ENCODE assay signal across 1 cellular context in genomic region chr2:166388488-166389070, GRCh38.
TF ChIP-seq lines count a peak whose summit lies in the region.

No MANE protein-coding gene starts in this region.

TF ChIP-seq in K562, 482 proteins besides CTCF, POLR2A, EP300 and RAD21 (continued from another document):
- no peak for TF ChIP-seq HMG20A (CRISPR knock-in tag; conservative IDR thresholded peaks at IDR 0.05)
- TF ChIP-seq NR3C1 (CRISPR knock-in tag; IDR thresholded peaks at IDR 0.05), result no peak
- TF ChIP-seq MAFK (IDR thresholded peaks at IDR 0.05; ENCODE audit: low read length), result peak; percentile 81
- no peak for TF ChIP-seq EGR1 (conservative IDR thresholded peaks at IDR 0.05)
- TF ChIP-seq PCBP1 (IDR thresholded peaks at IDR 0.05; ENCODE audit: low read depth, low read length, poor library complexity, severe bottlenecking), result no peak
- no peak for TF ChIP-seq FIP1L1 (IDR thresholded peaks at IDR 0.05; ENCODE audit: low read depth, low read length, poor library complexity, severe bottlenecking)
- no peak for TF ChIP-seq ZNF695 (CRISPR knock-in tag; IDR thresholded peaks at IDR 0.05)
- peak; percentile 83 for TF ChIP-seq ZNF24 (IDR thresholded peaks at IDR 0.05)
- peak; percentile 87 for TF ChIP-seq MAFG (tag; conservative IDR thresholded peaks at IDR 0.05)
- no peak for TF ChIP-seq HNRNPH1 (optimal IDR thresholded peaks at IDR 0.05; ENCODE audit: low read depth, low read length)
- no peak for TF ChIP-seq KDM2B (CRISPR knock-in tag; IDR thresholded peaks at IDR 0.05)
- no peak for TF ChIP-seq CC2D1A (IDR thresholded peaks at IDR 0.05)
- TF ChIP-seq CBFA2T3 (IDR thresholded peaks at IDR 0.05), result no peak
- TF ChIP-seq HCFC1 (IDR thresholded peaks at IDR 0.05; ENCODE audit: low read depth, low read length), result no peak
- TF ChIP-seq C11orf30 (IDR thresholded peaks at IDR 0.05; ENCODE audit: low read depth), result peak; percentile 88
- no peak for TF ChIP-seq SMARCE1 (IDR thresholded peaks at IDR 0.05)
- no peak for TF ChIP-seq PHF20 (IDR thresholded peaks at IDR 0.05; ENCODE audit: partially characterized antibody)
- TF ChIP-seq TCFL5 (CRISPR knock-in tag; conservative IDR thresholded peaks at IDR 0.05), result no peak
- no peak for TF ChIP-seq ZNF398 (CRISPR knock-in tag; IDR thresholded peaks at IDR 0.05)
- TF ChIP-seq TSHZ1 (CRISPR knock-in tag; IDR thresholded peaks at IDR 0.05), result no peak
- no peak for TF ChIP-seq NFIC (IDR thresholded peaks at IDR 0.05)
- TF ChIP-seq ZNF830 (CRISPR knock-in tag; IDR thresholded peaks at IDR 0.05), result no peak
- TF ChIP-seq IRF1 (CRISPR knock-in tag; IDR thresholded peaks at IDR 0.05; ENCODE audit: borderline replicate concordance), result no peak
- no peak for TF ChIP-seq GATAD2A (IDR thresholded peaks at IDR 0.05)
- TF ChIP-seq LCOR (CRISPR knock-in tag; IDR thresholded peaks at IDR 0.05), result no peak
- no peak for TF ChIP-seq RBM25 (IDR thresholded peaks at IDR 0.05; ENCODE audit: low read depth, low read length, severe bottlenecking)
- TF ChIP-seq CEBPB (tag; IDR thresholded peaks at IDR 0.05), result no peak
- TF ChIP-seq MTA3 (IDR thresholded peaks at IDR 0.05; ENCODE audit: borderline replicate concordance), result 0 out of 2 replicates have a peak, but pooled peaks have one; percentile 29
- no peak for TF ChIP-seq SMAD4 (CRISPR knock-in tag; conservative IDR thresholded peaks at IDR 0.05)
- TF ChIP-seq, protein P1, sequence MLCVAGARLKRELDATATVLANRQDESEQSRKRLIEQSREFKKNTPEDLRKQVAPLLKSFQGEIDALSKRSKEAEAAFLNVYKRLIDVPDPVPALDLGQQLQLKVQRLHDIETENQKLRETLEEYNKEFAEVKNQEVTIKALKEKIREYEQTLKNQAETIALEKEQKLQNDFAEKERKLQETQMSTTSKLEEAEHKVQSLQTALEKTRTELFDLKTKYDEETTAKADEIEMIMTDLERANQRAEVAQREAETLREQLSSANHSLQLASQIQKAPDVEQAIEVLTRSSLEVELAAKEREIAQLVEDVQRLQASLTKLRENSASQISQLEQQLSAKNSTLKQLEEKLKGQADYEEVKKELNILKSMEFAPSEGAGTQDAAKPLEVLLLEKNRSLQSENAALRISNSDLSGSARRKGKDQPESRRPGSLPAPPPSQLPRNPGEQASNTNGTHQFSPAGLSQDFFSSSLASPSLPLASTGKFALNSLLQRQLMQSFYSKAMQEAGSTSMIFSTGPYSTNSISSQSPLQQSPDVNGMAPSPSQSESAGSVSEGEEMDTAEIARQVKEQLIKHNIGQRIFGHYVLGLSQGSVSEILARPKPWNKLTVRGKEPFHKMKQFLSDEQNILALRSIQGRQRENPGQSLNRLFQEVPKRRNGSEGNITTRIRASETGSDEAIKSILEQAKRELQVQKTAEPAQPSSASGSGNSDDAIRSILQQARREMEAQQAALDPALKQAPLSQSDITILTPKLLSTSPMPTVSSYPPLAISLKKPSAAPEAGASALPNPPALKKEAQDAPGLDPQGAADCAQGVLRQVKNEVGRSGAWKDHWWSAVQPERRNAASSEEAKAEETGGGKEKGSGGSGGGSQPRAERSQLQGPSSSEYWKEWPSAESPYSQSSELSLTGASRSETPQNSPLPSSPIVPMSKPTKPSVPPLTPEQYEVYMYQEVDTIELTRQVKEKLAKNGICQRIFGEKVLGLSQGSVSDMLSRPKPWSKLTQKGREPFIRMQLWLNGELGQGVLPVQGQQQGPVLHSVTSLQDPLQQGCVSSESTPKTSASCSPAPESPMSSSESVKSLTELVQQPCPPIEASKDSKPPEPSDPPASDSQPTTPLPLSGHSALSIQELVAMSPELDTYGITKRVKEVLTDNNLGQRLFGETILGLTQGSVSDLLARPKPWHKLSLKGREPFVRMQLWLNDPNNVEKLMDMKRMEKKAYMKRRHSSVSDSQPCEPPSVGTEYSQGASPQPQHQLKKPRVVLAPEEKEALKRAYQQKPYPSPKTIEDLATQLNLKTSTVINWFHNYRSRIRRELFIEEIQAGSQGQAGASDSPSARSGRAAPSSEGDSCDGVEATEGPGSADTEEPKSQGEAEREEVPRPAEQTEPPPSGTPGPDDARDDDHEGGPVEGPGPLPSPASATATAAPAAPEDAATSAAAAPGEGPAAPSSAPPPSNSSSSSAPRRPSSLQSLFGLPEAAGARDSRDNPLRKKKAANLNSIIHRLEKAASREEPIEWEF (CRISPR knock-in tag; IDR thresholded peaks at IDR 0.05), result no peak
- no peak for TF ChIP-seq NFIX (CRISPR knock-in tag; IDR thresholded peaks at IDR 0.05; ENCODE audit: low read depth)
- TF ChIP-seq MAFF (IDR thresholded peaks at IDR 0.05; ENCODE audit: low read length), result peak; percentile 84
- TF ChIP-seq FOXJ3 (CRISPR knock-in tag; IDR thresholded peaks at IDR 0.05), result no peak
- TF ChIP-seq ZNF316 (IDR thresholded peaks at IDR 0.05), result peak; percentile 96
- no peak for TF ChIP-seq POU5F1 (IDR thresholded peaks at IDR 0.05; ENCODE audit: borderline replicate concordance, low read depth, low read length, partially characterized antibody)
- no peak for TF ChIP-seq ZNF354B (CRISPR knock-in tag; IDR thresholded peaks at IDR 0.05)
- TF ChIP-seq EWSR1 (IDR thresholded peaks at IDR 0.05; ENCODE audit: borderline replicate concordance, low read depth, partially characterized antibody), result no peak
- no peak for TF ChIP-seq ADNP (tag; IDR thresholded peaks at IDR 0.05)
- TF ChIP-seq NFE2 (IDR thresholded peaks at IDR 0.05; ENCODE audit: low read depth), result 0 out of 2 replicates have a peak, but pooled peaks have one; percentile 22
